ENCODE assay signal across 1 cellular context in the genomic region with DNA sequence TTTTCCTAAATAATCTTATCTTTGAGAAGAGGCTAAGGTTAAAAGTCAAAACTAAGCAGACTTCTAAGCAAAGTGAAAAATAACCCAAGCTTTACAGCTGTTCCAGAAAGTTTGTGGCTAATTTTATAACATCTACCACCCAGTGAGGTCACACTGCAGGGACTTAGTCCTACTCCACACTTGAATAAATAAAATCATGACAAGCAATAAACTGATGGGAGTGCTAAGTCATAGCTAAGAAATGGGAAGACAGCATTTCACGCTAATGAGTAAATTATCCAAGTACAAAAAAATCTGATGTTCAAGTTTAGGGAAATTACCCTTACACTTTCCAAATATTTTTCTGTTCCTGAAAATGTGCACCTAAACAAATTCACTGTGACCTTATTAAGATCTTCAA.
TF ChIP-seq lines count a peak whose summit lies in the region.

No MANE protein-coding gene starts in this region.

TF ChIP-seq in HEK293, 187 proteins besides CTCF, POLR2A, EP300 and RAD21 (continued from another document and continues in another):
- TF ChIP-seq, protein P1, sequence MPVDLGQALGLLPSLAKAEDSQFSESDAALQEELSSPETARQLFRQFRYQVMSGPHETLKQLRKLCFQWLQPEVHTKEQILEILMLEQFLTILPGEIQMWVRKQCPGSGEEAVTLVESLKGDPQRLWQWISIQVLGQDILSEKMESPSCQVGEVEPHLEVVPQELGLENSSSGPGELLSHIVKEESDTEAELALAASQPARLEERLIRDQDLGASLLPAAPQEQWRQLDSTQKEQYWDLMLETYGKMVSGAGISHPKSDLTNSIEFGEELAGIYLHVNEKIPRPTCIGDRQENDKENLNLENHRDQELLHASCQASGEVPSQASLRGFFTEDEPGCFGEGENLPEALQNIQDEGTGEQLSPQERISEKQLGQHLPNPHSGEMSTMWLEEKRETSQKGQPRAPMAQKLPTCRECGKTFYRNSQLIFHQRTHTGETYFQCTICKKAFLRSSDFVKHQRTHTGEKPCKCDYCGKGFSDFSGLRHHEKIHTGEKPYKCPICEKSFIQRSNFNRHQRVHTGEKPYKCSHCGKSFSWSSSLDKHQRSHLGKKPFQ (tag by site-specific recombination; IDR thresholded peaks at IDR 0.05), result no peak; the same call in 1 of the 2 replicates
- TF ChIP-seq ZNF155 (tag by site-specific recombination; IDR thresholded peaks at IDR 0.05) (no peak), GLI2 (tag by site-specific recombination; IDR thresholded peaks at IDR 0.05; ENCODE audit: borderline replicate concordance, low read depth) (peak; percentile 11; the same call in 1 of the 2 replicates), ZBTB21 (tag by site-specific recombination; IDR thresholded peaks at IDR 0.05) (no peak), ZNF2 (tag by site-specific recombination; IDR thresholded peaks at IDR 0.05) (0 out of 2 replicates have a peak, but pooled peaks have one; percentile 20), ZNF623 (tag by site-specific recombination; IDR thresholded peaks at IDR 0.05) (no peak), ZNF701 (tag by site-specific recombination; IDR thresholded peaks at IDR 0.05) (no peak), YY1 (tag by site-specific recombination; IDR thresholded peaks at IDR 0.05) (no peak), KLF9 (tag by site-specific recombination; IDR thresholded peaks at IDR 0.05; ENCODE audit: low read depth) (no peak), ZNF146 (tag by site-specific recombination; IDR thresholded peaks at IDR 0.05) (no peak), ZNF335 (tag by site-specific recombination; conservative IDR thresholded peaks at IDR 0.05) (0 out of 2 replicates have a peak, but pooled peaks have one; percentile 10), ZNF354C (tag by site-specific recombination; IDR thresholded peaks at IDR 0.05; ENCODE audit: borderline replicate concordance, low read depth) (no peak), WT1 (tag by site-specific recombination; IDR thresholded peaks at IDR 0.05) (peak; percentile 76; the same call in 1 of the 2 replicates), SP7 (tag by site-specific recombination; IDR thresholded peaks at IDR 0.05) (peak; percentile 26; the same call in 1 of the 2 replicates), ZNF341 (tag by site-specific recombination; IDR thresholded peaks at IDR 0.05; ENCODE audit: low read depth) (peak; percentile 42), GLIS2 (tag by site-specific recombination; IDR thresholded peaks at IDR 0.05) (no peak), IKZF3 (tag by site-specific recombination; IDR thresholded peaks at IDR 0.05) (peak; percentile 74), ZNF558 (tag by site-specific recombination; IDR thresholded peaks at IDR 0.05) (0 out of 2 replicates have a peak, but pooled peaks have one; percentile 13), ZNF654 (tag by site-specific recombination; IDR thresholded peaks at IDR 0.05; ENCODE audit: low read depth) (no peak), ZNF629 (tag by site-specific recombination; IDR thresholded peaks at IDR 0.05) (peak; percentile 76), ZBTB20 (tag by site-specific recombination; IDR thresholded peaks at IDR 0.05) (no peak), ZNF830 (tag by site-specific recombination; IDR thresholded peaks at IDR 0.05; ENCODE audit: low read depth) (no peak), ZNF23 (tag by site-specific recombination; IDR thresholded peaks at IDR 0.05; ENCODE audit: borderline replicate concordance) (no peak), MZF1 (tag by site-specific recombination; IDR thresholded peaks at IDR 0.05; ENCODE audit: borderline replicate concordance) (no peak), GFI1B (tag by site-specific recombination; IDR thresholded peaks at IDR 0.05) (0 out of 2 replicates have a peak, but pooled peaks have one; percentile 48), ZNF404 (tag by site-specific recombination; IDR thresholded peaks at IDR 0.05) (no peak), GLI4 (tag by site-specific recombination; IDR thresholded peaks at IDR 0.05) (no peak), ZIC2 (tag by site-specific recombination; IDR thresholded peaks at IDR 0.05) (peak; percentile 70), FEZF1 (tag by site-specific recombination; IDR thresholded peaks at IDR 0.05) (peak; percentile 66), ZNF677 (tag by site-specific recombination; IDR thresholded peaks at IDR 0.05) (no peak), GLIS1 (tag by site-specific recombination; IDR thresholded peaks at IDR 0.05) (peak; percentile 53), ZNF843 (tag by site-specific recombination; IDR thresholded peaks at IDR 0.05) (0 out of 2 replicates have a peak, but pooled peaks have one; percentile 16), ZEB2 (tag by site-specific recombination; IDR thresholded peaks at IDR 0.05) (0 out of 2 replicates have a peak, but pooled peaks have one; percentile 57)
- TF ChIP-seq, protein P2, sequence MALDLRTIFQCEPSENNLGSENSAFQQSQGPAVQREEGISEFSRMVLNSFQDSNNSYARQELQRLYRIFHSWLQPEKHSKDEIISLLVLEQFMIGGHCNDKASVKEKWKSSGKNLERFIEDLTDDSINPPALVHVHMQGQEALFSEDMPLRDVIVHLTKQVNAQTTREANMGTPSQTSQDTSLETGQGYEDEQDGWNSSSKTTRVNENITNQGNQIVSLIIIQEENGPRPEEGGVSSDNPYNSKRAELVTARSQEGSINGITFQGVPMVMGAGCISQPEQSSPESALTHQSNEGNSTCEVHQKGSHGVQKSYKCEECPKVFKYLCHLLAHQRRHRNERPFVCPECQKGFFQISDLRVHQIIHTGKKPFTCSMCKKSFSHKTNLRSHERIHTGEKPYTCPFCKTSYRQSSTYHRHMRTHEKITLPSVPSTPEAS (tag by site-specific recombination; IDR thresholded peaks at IDR 0.05), result no peak
- TF ChIP-seq, protein P3, sequence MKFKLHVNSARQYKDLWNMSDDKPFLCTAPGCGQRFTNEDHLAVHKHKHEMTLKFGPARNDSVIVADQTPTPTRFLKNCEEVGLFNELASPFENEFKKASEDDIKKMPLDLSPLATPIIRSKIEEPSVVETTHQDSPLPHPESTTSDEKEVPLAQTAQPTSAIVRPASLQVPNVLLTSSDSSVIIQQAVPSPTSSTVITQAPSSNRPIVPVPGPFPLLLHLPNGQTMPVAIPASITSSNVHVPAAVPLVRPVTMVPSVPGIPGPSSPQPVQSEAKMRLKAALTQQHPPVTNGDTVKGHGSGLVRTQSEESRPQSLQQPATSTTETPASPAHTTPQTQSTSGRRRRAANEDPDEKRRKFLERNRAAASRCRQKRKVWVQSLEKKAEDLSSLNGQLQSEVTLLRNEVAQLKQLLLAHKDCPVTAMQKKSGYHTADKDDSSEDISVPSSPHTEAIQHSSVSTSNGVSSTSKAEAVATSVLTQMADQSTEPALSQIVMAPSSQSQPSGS (tag by site-specific recombination; IDR thresholded peaks at IDR 0.05; ENCODE audit: low read depth), result peak; percentile 44; the same call in 1 of the 2 replicates
- TF ChIP-seq, protein P4, sequence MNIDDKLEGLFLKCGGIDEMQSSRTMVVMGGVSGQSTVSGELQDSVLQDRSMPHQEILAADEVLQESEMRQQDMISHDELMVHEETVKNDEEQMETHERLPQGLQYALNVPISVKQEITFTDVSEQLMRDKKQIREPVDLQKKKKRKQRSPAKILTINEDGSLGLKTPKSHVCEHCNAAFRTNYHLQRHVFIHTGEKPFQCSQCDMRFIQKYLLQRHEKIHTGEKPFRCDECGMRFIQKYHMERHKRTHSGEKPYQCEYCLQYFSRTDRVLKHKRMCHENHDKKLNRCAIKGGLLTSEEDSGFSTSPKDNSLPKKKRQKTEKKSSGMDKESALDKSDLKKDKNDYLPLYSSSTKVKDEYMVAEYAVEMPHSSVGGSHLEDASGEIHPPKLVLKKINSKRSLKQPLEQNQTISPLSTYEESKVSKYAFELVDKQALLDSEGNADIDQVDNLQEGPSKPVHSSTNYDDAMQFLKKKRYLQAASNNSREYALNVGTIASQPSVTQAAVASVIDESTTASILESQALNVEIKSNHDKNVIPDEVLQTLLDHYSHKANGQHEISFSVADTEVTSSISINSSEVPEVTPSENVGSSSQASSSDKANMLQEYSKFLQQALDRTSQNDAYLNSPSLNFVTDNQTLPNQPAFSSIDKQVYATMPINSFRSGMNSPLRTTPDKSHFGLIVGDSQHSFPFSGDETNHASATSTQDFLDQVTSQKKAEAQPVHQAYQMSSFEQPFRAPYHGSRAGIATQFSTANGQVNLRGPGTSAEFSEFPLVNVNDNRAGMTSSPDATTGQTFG (tag by site-specific recombination; IDR thresholded peaks at IDR 0.05; ENCODE audit: borderline replicate concordance), result no peak
- TF ChIP-seq, protein P5, sequence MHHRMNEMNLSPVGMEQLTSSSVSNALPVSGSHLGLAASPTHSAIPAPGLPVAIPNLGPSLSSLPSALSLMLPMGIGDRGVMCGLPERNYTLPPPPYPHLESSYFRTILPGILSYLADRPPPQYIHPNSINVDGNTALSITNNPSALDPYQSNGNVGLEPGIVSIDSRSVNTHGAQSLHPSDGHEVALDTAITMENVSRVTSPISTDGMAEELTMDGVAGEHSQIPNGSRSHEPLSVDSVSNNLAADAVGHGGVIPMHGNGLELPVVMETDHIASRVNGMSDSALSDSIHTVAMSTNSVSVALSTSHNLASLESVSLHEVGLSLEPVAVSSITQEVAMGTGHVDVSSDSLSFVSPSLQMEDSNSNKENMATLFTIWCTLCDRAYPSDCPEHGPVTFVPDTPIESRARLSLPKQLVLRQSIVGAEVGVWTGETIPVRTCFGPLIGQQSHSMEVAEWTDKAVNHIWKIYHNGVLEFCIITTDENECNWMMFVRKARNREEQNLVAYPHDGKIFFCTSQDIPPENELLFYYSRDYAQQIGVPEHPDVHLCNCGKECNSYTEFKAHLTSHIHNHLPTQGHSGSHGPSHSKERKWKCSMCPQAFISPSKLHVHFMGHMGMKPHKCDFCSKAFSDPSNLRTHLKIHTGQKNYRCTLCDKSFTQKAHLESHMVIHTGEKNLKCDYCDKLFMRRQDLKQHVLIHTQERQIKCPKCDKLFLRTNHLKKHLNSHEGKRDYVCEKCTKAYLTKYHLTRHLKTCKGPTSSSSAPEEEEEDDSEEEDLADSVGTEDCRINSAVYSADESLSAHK (tag by site-specific recombination; IDR thresholded peaks at IDR 0.05), result 0 out of 2 replicates have a peak, but pooled peaks have one; percentile 32
- TF ChIP-seq, protein P6, sequence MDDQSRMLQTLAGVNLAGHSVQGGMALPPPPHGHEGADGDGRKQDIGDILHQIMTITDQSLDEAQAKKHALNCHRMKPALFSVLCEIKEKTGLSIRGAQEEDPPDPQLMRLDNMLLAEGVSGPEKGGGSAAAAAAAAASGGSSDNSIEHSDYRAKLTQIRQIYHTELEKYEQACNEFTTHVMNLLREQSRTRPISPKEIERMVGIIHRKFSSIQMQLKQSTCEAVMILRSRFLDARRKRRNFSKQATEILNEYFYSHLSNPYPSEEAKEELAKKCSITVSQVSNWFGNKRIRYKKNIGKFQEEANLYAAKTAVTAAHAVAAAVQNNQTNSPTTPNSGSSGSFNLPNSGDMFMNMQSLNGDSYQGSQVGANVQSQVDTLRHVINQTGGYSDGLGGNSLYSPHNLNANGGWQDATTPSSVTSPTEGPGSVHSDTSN (CRISPR knock-in tag; IDR thresholded peaks at IDR 0.05), result no peak
- TF ChIP-seq, protein P7, sequence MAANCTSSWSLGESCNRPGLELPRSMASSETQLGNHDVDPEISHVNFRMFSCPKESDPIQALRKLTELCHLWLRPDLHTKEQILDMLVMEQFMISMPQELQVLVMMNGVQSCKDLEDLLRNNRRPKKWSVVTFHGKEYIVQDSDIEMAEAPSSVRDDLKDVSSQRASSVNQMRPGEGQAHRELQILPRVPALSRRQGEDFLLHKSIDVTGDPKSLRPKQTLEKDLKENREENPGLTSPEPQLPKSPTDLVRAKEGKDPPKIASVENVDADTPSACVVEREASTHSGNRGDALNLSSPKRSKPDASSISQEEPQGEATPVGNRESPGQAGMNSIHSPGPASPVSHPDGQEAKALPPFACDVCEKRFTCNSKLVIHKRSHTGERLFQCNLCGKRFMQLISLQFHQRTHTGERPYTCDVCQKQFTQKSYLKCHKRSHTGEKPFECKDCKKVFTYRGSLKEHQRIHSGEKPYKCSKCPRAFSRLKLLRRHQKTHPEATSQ (tag by site-specific recombination; IDR thresholded peaks at IDR 0.05), result no peak
- TF ChIP-seq, protein P8, sequence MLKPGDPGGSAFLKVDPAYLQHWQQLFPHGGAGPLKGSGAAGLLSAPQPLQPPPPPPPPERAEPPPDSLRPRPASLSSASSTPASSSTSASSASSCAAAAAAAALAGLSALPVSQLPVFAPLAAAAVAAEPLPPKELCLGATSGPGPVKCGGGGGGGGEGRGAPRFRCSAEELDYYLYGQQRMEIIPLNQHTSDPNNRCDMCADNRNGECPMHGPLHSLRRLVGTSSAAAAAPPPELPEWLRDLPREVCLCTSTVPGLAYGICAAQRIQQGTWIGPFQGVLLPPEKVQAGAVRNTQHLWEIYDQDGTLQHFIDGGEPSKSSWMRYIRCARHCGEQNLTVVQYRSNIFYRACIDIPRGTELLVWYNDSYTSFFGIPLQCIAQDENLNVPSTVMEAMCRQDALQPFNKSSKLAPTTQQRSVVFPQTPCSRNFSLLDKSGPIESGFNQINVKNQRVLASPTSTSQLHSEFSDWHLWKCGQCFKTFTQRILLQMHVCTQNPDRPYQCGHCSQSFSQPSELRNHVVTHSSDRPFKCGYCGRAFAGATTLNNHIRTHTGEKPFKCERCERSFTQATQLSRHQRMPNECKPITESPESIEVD (tag by site-specific recombination; IDR thresholded peaks at IDR 0.05), result peak; percentile 88
- TF ChIP-seq, protein P9, sequence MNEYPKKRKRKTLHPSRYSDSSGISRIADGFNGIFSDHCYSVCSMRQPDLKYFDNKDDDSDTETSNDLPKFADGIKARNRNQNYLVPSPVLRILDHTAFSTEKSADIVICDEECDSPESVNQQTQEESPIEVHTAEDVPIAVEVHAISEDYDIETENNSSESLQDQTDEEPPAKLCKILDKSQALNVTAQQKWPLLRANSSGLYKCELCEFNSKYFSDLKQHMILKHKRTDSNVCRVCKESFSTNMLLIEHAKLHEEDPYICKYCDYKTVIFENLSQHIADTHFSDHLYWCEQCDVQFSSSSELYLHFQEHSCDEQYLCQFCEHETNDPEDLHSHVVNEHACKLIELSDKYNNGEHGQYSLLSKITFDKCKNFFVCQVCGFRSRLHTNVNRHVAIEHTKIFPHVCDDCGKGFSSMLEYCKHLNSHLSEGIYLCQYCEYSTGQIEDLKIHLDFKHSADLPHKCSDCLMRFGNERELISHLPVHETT (tag by site-specific recombination; IDR thresholded peaks at IDR 0.05), result no peak
- TF ChIP-seq, protein P10, sequence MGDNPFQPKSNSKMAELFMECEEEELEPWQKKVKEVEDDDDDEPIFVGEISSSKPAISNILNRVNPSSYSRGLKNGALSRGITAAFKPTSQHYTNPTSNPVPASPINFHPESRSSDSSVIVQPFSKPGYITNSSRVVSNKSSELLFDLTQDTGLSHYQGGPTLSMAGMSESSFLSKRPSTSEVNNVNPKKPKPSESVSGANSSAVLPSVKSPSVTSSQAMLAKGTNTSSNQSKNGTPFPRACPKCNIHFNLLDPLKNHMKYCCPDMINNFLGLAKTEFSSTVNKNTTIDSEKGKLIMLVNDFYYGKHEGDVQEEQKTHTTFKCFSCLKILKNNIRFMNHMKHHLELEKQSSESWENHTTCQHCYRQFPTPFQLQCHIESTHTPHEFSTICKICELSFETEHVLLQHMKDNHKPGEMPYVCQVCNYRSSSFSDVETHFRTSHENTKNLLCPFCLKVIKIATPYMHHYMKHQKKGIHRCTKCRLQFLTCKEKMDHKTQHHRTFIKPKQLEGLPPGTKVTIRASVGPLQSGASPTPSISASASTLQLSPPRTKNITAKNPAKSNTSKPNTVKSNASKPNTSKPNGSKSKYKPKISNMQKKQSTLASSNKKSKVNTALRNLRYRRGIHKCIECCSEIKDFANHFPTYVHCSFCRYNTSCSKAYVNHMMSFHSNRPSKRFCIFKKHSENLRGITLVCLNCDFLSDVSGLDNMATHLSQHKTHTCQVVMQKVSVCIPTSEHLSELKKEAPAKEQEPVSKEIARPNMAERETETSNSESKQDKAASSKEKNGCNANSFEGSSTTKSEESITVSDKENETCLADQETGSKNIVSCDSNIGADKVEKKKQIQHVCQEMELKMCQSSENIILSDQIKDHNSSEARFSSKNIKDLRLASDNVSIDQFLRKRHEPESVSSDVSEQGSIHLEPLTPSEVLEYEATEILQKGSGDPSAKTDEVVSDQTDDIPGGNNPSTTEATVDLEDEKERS (tag by site-specific recombination; IDR thresholded peaks at IDR 0.05), result no peak
